ENCODE assay signal across 8 cellular contexts in the genomic region with DNA sequence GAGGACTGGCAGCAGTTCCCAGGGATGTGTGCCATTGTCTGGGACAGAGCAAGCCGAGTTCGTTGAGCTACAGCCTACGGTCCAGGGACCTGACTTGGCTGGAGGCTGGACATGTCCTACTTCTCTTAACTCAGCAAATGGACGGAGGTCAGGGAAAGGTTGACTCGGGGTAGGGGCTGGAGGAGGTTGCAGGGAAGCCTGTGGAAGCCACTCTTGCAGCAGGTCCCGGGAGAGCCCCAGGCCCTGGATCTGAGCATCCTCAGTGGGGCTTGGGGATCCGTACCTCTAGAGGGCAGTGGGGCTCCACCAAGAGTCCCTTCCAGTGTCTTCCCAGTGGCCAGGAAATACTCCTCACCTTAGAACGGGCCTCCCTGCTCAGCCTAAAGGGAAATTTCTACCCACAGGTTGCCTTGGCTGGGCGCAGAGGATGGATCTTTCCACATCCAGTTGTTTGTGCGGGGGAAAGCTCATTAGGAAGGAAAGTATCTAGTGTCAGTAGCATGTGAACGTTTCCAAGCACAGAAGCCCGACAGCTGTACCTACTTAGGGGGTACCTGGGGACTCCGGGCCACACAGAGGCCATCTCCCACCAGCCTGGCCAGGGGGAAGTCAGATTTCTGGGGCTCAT.
A peak's percentile ranks its signal among the peaks of the same experiment; 100 is the strongest.
DNase-seq lines count a peak whose midpoint lies in the region; ATAC-seq lines count a peak whose summit lies in the region.

No MANE protein-coding gene starts in this region.

- H3K4me1 Mint-ChIP-seq in central memory CD8-positive, alpha-beta T cell = peaks cover 7% of the 10 kb centered on the region

- ATAC-seq in GM18498 (IDR thresholded peaks at IDR 0.05; ENCODE audit: unreplicated experiment) (peak; percentile 60), GM18870 (IDR thresholded peaks at IDR 0.05; ENCODE audit: unreplicated experiment) (no peak)
- peak; percentile 52 for ATAC-seq in central memory CD8-positive, alpha-beta T cell (replicated peaks; ENCODE audit: extremely low read depth, poor library complexity, severe bottlenecking)

- peak overlapping the region; percentile 60 for H3K27ac Mint-ChIP-seq in central memory CD8-positive, alpha-beta T cell (ENCODE audit: low read depth)

- peaks cover 9% of the 10 kb centered on the region for H3K36me3 Mint-ChIP-seq in central memory CD8-positive, alpha-beta T cell (ENCODE audit: insufficient read depth)

- peak; percentile 63 for DNase-seq in ACHN
- DNase-seq in NCI-H1930 (lab: John Stamatoyannopoulos, UW) = peak; percentile 49 to 50
- DNase-seq in activated CD4-positive, CD25-positive, alpha-beta regulatory T cell treated with anti-CD3 and anti-CD28 coated beads, Interleukin-2, amount 50 U/mL, for 72 hours = peak; percentile 56
- DNase-seq in central memory CD8-positive, alpha-beta T cell (ENCODE audit: low spot score in 2 of 2) = peak; percentile 32 to 35
- peak; percentile 86 for DNase-seq in left kidney (ENCODE audit: low read depth, low spot score)
- DNase-seq in stimulated activated CD4-positive, alpha-beta T cell treated with anti-CD3 and anti-CD28 coated beads, Interleukin-4, amount 100 ng/mL, for 24 hours = peak; percentile 65

- H3K9me3 Mint-ChIP-seq in central memory CD8-positive, alpha-beta T cell = no peaks in the 10 kb centered on the region

- no peaks in the 10 kb centered on the region for H3K27me3 Mint-ChIP-seq in central memory CD8-positive, alpha-beta T cell

- in situ Hi-C loops in ACHN (cut with HindIII; ENCODE audit: low pct_ligation_motif_present, low pct_unique_long_range_greater_than_20kb, low sequenced_read_pairs) = no loop called here

- H3K4me3 Mint-ChIP-seq in central memory CD8-positive, alpha-beta T cell = no peak overlapping the region

Comparison
In these comparisons a context has a peak if more than half of its experiments do, and no peak if none do; other contexts are left out.
1. DNase-seq: peak in every context shown above with its lines; median percentile 86 in left kidney; 65 in stimulated activated CD4-positive, alpha-beta T cell treated with anti-CD3 and anti-CD28 coated beads, Interleukin-4, amount 100 ng/mL, for 24 hours; 63 in ACHN; 56 in activated CD4-positive, CD25-positive, alpha-beta regulatory T cell treated with anti-CD3 and anti-CD28 coated beads, Interleukin-2, amount 50 U/mL, for 72 hours; 50 in NCI-H1930; 34 in central memory CD8-positive, alpha-beta T cell.